ENCODE assay signal across 16 cellular contexts in genomic region chr13:27371932-27372331, GRCh38. TPM values are rescaled to one million over a fixed set of nuclear protein-coding genes. Genes with fewer than 3 reads are reported as not detected.
DNase-seq lines count a peak whose midpoint lies in the region; ATAC-seq and TF ChIP-seq lines count a peak whose summit lies in the region.
"Had no signal": no experiment of that assay in that cellular context is flagged by ENCODE, and none has a peak within 500 bp of the region (broad histone marks: within the 10 kb centered on the region; RNA-seq: fewer than 3 reads in every experiment).

No MANE protein-coding gene starts in this region.

- ATAC-seq in body of pancreas: peak; percentile 61
- ATAC-seq in activated T-cell treated with anti-CD3 and anti-CD28 coated beads, Interleukin-2, amount 50 U/mL, for 72 hours (replicated peaks in 1 of 2): no peak

- intact Hi-C loops in body of pancreas (cut with DNase I): no loop called here
- intact Hi-C loops in activated CD4-positive, alpha-beta T cell treated with anti-CD3 and anti-CD28 coated beads, Interleukin-2, amount 10 ng/mL, durations not matched to agents 24 days and 14 days (cut with micrococcal nuclease): loop anchor here (5.0 to 10.0 kb wide), 3 partner anchors 253 to 625 kb away; partner anchors contain the start of genes LNX2 and POLR1D

- no peaks in the 10 kb centered on the region for H3K9me3 ChIP-seq in body of pancreas
- H3K9me3 ChIP-seq: BE2C had no signal

- no peaks in the 10 kb centered on the region for H3K27me3 ChIP-seq in body of pancreas

- peak in 2 of 3 donors; percentile 43 to 50 for TF ChIP-seq POLR2A in body of pancreas (IDR thresholded peaks at IDR 0.05)

- no peaks in the 10 kb centered on the region for H3K36me3 Mint-ChIP-seq in activated T-cell treated with anti-CD3 and anti-CD28 coated beads, Interleukin-2, amount 50 U/mL, for 72 hours (ENCODE audit: insufficient read depth in 2 of 2)
- H3K36me3 Mint-ChIP-seq in activated CD4-positive, alpha-beta T cell treated with anti-CD3 and anti-CD28 coated beads, Interleukin-2, amount 10 ng/mL, durations not matched to agents 24 days and 14 days (ENCODE audit: low read depth): no peaks in the 10 kb centered on the region

- H3K9me3 Mint-ChIP-seq in activated T-cell treated with anti-CD3 and anti-CD28 coated beads, Interleukin-2, amount 50 U/mL, for 72 hours: no peaks in the 10 kb centered on the region
- H3K9me3 Mint-ChIP-seq in activated CD4-positive, alpha-beta T cell treated with anti-CD3 and anti-CD28 coated beads, Interleukin-2, amount 10 ng/mL, durations not matched to agents 24 days and 14 days: no peaks in the 10 kb centered on the region
- H3K9me3 Mint-ChIP-seq: CD4-positive, alpha-beta T cell; T-helper 1 cell treated with Interleukin-12 subunit alpha and Interleukin-12 subunit beta and Interleukin-4 antibody, amounts not matched to agents 30 μg/mL and 1 μg/mL, for 36 hours had no signal

- peaks cover 87% of the 10 kb centered on the region for H3K4me1 ChIP-seq in body of pancreas
- H3K4me1 ChIP-seq: BE2C had no signal

- H3K27ac Mint-ChIP-seq in activated T-cell treated with anti-CD3 and anti-CD28 coated beads, Interleukin-2, amount 50 U/mL, for 72 hours: no peak overlapping the region
- H3K27ac Mint-ChIP-seq in activated CD4-positive, alpha-beta T cell treated with anti-CD3 and anti-CD28 coated beads, Interleukin-2, amount 10 ng/mL, durations not matched to agents 24 days and 14 days: no peak overlapping the region
- H3K27ac Mint-ChIP-seq: CD4-positive, alpha-beta T cell; T-helper 1 cell treated with Interleukin-12 subunit alpha and Interleukin-12 subunit beta and Interleukin-4 antibody, amounts not matched to agents 30 μg/mL and 1 μg/mL, for 36 hours had no signal

- DNase-seq in NCI-H1092 (lab: John Stamatoyannopoulos, UW): peak; percentile 31
- DNase-seq in NCI-H1092 treated with DMSO at 0.1 percent for 48 hours (lab: John Stamatoyannopoulos, UW): no peak
- peak; percentile 61 for DNase-seq in COR-L47 (lab: John Stamatoyannopoulos, UW)
- peak; percentile 54 for DNase-seq in NCI-H345 treated with DMSO at 0.1 percent for 48 hours (lab: John Stamatoyannopoulos, UW; ENCODE audit: unreplicated experiment)
- peak; percentile 88 to 95 (median 93) for DNase-seq in body of pancreas
- no peak for DNase-seq in activated T-cell treated with anti-CD3 and anti-CD28 coated beads, Interleukin-2, amount 50 U/mL, for 72 hours
- DNase-seq in activated CD4-positive, alpha-beta T cell treated with anti-CD3 and anti-CD28 coated beads, Interleukin-2, amount 50 U/mL, for 1 hour: no peak
- no peak for DNase-seq in activated CD4-positive, alpha-beta T cell treated with anti-CD3 and anti-CD28 coated beads, Interleukin-2, amount 10 ng/mL, durations not matched to agents 24 days and 14 days
- DNase-seq: 8988T; BE2C; CD4-positive, alpha-beta T cell; H7; NCI-H1048; OCI-M1 had no signal

- peak in 1 of 7 experiments; percentile 4 for TF ChIP-seq CTCF in body of pancreas (IDR thresholded peaks at IDR 0.05)

- no peak overlapping the region for H3K4me3 ChIP-seq in body of pancreas

- peaks cover 13% of the 10 kb centered on the region for H3K27me3 Mint-ChIP-seq in activated T-cell treated with anti-CD3 and anti-CD28 coated beads, Interleukin-2, amount 50 U/mL, for 72 hours (ENCODE audit: low read depth)
- peaks cover 20% of the 10 kb centered on the region for H3K27me3 Mint-ChIP-seq in activated CD4-positive, alpha-beta T cell treated with anti-CD3 and anti-CD28 coated beads, Interleukin-2, amount 10 ng/mL, durations not matched to agents 24 days and 14 days

- H3K4me1 Mint-ChIP-seq in activated T-cell treated with anti-CD3 and anti-CD28 coated beads, Interleukin-2, amount 50 U/mL, for 72 hours (ENCODE audit: low read depth): peaks cover 9% of the 10 kb centered on the region
- peaks cover 13% of the 10 kb centered on the region for H3K4me1 Mint-ChIP-seq in activated CD4-positive, alpha-beta T cell treated with anti-CD3 and anti-CD28 coated beads, Interleukin-2, amount 10 ng/mL, durations not matched to agents 24 days and 14 days

- peak overlapping the region; percentile 84 to 90 (median 88) for H3K27ac ChIP-seq in body of pancreas
- H3K27ac ChIP-seq: KMS-11 had no signal

- no peak overlapping the region for H3K4me3 Mint-ChIP-seq in activated T-cell treated with anti-CD3 and anti-CD28 coated beads, Interleukin-2, amount 50 U/mL, for 72 hours
- H3K4me3 Mint-ChIP-seq in activated CD4-positive, alpha-beta T cell treated with anti-CD3 and anti-CD28 coated beads, Interleukin-2, amount 10 ng/mL, durations not matched to agents 24 days and 14 days: no peak overlapping the region
- H3K4me3 Mint-ChIP-seq: CD4-positive, alpha-beta T cell; T-helper 1 cell treated with Interleukin-12 subunit alpha and Interleukin-12 subunit beta and Interleukin-4 antibody, amounts not matched to agents 30 μg/mL and 1 μg/mL, for 36 hours had no signal

- 24 to 29% methylated on average over 4 of the region's 5 CpGs for WGBS in body of pancreas, 2 donors

- no peaks in the 10 kb centered on the region for H3K36me3 ChIP-seq in body of pancreas (replicated peaks in 1 of 2; ENCODE audit: insufficient read depth in 1 of 2, low read depth in 2 of 2)
- H3K36me3 ChIP-seq: BE2C had no signal

RNA-seq across cellular contexts. Expression of gene GTF3A, which starts 52.5 kb away (rescaled TPM):
- 10 to 100 TPM; 54.7 to 94.2 TPM for total RNA-seq in body of pancreas
- 100 to 1,000 TPM; 188 to 237 TPM for total RNA-seq in activated T-cell treated with anti-CD3 and anti-CD28 coated beads, Interleukin-2, amount 50 U/mL, for 72 hours
- 279 and 284 TPM in 2 replicates for total RNA-seq in activated CD4-positive, alpha-beta T cell treated with anti-CD3 and anti-CD28 coated beads, Interleukin-2, amount 10 ng/mL, durations not matched to agents 24 days and 14 days

Comparison
In these comparisons a context has a peak if more than half of its experiments do, and no peak if none do; other contexts are left out.
1. DNase-seq: peak in NCI-H1092 (single experiment), COR-L47 (single experiment), NCI-H345 treated with DMSO at 0.1 percent for 48 hours (single experiment) and body of pancreas (4 of 4); none in NCI-H1092 treated with DMSO at 0.1 percent for 48 hours (single experiment), activated T-cell treated with anti-CD3 and anti-CD28 coated beads, Interleukin-2, amount 50 U/mL, for 72 hours (0 of 2), activated CD4-positive, alpha-beta T cell treated with anti-CD3 and anti-CD28 coated beads, Interleukin-2, amount 50 U/mL, for 1 hour (single experiment) and activated CD4-positive, alpha-beta T cell treated with anti-CD3 and anti-CD28 coated beads, Interleukin-2, amount 10 ng/mL, durations not matched to agents 24 days and 14 days (single experiment).